In the genomic region with DNA sequence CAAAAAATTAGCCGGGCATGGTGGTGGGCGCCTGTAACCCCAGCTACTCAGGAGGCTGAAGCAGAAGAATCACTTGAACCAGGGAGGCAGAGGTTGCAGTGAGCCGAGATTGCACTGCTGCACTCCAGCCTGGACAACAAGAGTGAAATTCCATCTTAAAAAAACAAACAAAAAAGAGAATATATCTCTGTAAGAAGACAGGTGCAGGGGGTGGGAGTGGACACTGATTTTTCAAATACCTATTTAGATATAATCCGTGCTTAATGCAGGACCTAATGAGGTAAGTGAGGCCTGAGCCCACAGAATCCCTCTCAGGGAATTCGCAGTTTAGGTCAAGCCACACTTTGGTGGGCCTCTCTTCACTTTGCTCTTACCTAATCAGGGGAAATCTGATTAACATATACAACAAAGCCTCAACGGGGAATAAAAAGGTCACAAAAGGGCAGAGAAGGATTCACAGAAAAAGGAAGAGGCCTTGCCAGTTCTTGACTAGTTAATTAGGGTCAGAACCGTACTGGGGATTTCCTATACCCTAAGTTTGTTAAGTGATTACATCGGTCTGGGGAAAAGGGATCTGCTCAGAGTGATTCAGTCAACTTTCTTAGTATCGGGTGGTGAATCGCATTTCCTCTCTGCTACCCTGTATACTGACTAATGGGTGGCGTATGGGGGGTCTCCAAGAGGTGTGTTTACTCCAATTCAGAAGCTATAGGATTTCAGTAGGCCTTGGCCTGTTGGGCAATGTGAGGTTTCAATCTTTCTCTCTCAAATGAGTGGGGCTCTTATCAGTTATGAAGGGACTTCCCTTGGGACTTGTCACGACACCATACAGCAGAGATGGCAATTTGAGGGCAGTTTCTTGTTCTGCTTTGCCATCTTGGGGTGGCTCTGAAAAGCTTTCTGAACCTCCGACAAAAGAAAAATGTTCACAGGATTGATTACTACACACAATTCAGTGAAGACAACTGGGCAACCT, we compare ENCODE assay signal across 8 cellular contexts. TPM values are rescaled to one million over a fixed set of nuclear protein-coding genes. Genes with fewer than 3 reads are reported as not detected.
DNase-seq lines count a peak whose midpoint lies in the region; ATAC-seq lines count a peak whose summit lies in the region.

No MANE protein-coding gene starts in this region.

- ATAC-seq in GM18858 (IDR thresholded peaks at IDR 0.05; ENCODE audit: unreplicated experiment) = peak; percentile 40
- ATAC-seq in HG03064 (IDR thresholded peaks at IDR 0.05; ENCODE audit: low read depth, unreplicated experiment) = peak; percentile 42

- DNase-seq in RPMI7951 (ENCODE audit: low read depth) (peak; percentile 41), iris pigment epithelial cell (ENCODE audit: low read depth) (peak; percentile 63), DMS53 treated with DMSO at 0.1 percent for 48 hours (lab: John Stamatoyannopoulos, UW; ENCODE audit: unreplicated experiment) (no peak), DMS153 (lab: John Stamatoyannopoulos, UW) (no peak)
- peak; percentile 27 for DNase-seq in activated effector memory CD4-positive, alpha-beta T cell treated with Interleukin-2 at 50 U/mL for 16 hours
- peak; percentile 65 to 69 for DNase-seq in stimulated activated CD8-positive, alpha-beta memory T cell treated with anti-CD3 and anti-CD28 coated beads, Interleukin-15, amount 100 ng/mL, for 48 hours (ENCODE audit: low read depth in 2 of 2)

RNA-seq across cellular contexts. Expression of a gene that starts 1.9 kb away (rescaled TPM):
- total RNA-seq in RPMI7951 (2014; rRNA removed; shearing (Covaris generic)) = 10.7 and 11.9 TPM in 2 replicates

Comparison
In these comparisons a context has a peak if more than half of its experiments do, and no peak if none do; other contexts are left out.
1. DNase-seq: peak in RPMI7951 (single experiment), activated effector memory CD4-positive, alpha-beta T cell treated with Interleukin-2 at 50 U/mL for 16 hours (single experiment), iris pigment epithelial cell (single experiment) and stimulated activated CD8-positive, alpha-beta memory T cell treated with anti-CD3 and anti-CD28 coated beads, Interleukin-15, amount 100 ng/mL, for 48 hours (2 of 2); none in DMS53 treated with DMSO at 0.1 percent for 48 hours (single experiment) and DMS153 (single experiment).